ENCODE assay signal across 1 cellular context in the genomic region with DNA sequence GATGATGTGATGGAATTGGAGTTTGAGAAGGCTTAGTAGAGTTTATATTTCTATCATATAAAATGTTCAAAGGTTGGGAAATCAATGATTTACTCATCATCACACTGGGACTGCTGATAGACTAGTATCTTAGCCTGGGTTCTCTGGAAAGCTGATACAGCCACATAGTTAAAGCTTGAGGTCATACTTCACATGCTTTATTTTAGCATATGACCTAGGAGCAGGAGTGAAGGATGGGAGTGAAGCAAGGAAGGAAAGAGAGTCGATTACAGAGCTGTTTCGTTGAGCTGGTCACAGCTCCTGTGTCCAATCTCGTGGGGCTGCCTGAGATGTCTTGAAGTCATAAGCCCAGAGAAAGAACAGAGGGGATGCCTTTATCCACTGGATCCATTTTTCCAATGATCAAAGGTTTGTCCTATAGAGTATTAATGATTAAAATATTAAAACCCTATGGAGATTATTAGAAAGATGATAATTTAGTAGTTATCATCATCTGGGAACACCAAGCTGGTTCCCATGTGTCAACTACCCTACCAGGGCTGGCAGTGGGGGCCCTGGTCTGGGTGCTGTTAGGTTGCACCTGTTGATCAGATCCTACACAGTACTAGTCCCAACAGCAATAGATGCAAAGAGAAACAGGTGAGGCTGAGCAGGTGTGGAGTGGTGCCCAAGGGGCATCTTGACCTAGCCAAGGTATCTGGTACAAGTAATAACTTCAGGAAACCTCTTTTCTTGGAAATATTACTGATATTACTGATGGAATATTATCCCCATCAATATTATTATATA.
TF ChIP-seq lines count a peak whose summit lies in the region.

No MANE protein-coding gene starts in this region.

TF ChIP-seq in K562, 482 proteins besides CTCF, POLR2A, EP300 and RAD21 (continued from another document):
- TF ChIP-seq, protein P1, sequence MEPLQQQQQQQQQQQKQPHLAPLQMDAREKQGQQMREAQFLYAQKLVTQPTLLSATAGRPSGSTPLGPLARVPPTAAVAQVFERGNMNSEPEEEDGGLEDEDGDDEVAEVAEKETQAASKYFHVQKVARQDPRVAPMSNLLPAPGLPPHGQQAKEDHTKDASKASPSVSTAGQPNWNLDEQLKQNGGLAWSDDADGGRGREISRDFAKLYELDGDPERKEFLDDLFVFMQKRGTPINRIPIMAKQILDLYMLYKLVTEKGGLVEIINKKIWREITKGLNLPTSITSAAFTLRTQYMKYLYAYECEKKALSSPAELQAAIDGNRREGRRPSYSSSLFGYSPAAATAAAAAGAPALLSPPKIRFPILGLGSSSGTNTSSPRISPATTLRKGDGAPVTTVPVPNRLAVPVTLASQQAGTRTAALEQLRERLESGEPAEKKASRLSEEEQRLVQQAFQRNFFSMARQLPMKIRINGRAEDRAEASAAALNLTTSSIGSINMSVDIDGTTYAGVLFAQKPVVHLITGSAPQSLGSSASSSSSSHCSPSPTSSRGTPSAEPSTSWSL (CRISPR knock-in tag; IDR thresholded peaks at IDR 0.05; ENCODE audit: borderline replicate concordance), result no peak
- TF ChIP-seq SRSF1 (IDR thresholded peaks at IDR 0.05; ENCODE audit: low read depth, low read length), result no peak
- no peak for TF ChIP-seq L3MBTL2 (IDR thresholded peaks at IDR 0.05)
- TF ChIP-seq, protein P2, sequence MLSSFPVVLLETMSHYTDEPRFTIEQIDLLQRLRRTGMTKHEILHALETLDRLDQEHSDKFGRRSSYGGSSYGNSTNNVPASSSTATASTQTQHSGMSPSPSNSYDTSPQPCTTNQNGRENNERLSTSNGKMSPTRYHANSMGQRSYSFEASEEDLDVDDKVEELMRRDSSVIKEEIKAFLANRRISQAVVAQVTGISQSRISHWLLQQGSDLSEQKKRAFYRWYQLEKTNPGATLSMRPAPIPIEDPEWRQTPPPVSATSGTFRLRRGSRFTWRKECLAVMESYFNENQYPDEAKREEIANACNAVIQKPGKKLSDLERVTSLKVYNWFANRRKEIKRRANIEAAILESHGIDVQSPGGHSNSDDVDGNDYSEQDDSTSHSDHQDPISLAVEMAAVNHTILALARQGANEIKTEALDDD (IDR thresholded peaks at IDR 0.05), result no peak
- TF ChIP-seq, protein P3, sequence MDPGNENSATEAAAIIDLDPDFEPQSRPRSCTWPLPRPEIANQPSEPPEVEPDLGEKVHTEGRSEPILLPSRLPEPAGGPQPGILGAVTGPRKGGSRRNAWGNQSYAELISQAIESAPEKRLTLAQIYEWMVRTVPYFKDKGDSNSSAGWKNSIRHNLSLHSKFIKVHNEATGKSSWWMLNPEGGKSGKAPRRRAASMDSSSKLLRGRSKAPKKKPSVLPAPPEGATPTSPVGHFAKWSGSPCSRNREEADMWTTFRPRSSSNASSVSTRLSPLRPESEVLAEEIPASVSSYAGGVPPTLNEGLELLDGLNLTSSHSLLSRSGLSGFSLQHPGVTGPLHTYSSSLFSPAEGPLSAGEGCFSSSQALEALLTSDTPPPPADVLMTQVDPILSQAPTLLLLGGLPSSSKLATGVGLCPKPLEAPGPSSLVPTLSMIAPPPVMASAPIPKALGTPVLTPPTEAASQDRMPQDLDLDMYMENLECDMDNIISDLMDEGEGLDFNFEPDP (CRISPR knock-in tag; IDR thresholded peaks at IDR 0.05), result no peak
- TF ChIP-seq SREBF2 (CRISPR knock-in tag; IDR thresholded peaks at IDR 0.05), result no peak
- TF ChIP-seq, protein P4, sequence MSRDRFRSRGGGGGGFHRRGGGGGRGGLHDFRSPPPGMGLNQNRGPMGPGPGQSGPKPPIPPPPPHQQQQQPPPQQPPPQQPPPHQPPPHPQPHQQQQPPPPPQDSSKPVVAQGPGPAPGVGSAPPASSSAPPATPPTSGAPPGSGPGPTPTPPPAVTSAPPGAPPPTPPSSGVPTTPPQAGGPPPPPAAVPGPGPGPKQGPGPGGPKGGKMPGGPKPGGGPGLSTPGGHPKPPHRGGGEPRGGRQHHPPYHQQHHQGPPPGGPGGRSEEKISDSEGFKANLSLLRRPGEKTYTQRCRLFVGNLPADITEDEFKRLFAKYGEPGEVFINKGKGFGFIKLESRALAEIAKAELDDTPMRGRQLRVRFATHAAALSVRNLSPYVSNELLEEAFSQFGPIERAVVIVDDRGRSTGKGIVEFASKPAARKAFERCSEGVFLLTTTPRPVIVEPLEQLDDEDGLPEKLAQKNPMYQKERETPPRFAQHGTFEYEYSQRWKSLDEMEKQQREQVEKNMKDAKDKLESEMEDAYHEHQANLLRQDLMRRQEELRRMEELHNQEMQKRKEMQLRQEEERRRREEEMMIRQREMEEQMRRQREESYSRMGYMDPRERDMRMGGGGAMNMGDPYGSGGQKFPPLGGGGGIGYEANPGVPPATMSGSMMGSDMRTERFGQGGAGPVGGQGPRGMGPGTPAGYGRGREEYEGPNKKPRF (IDR thresholded peaks at IDR 0.05; ENCODE audit: low read depth, low read length), result no peak
- TF ChIP-seq, protein P5, sequence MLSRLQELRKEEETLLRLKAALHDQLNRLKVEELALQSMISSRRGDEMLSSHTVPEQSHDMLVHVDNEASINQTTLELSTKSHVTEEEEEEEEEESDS (CRISPR knock-in tag; IDR thresholded peaks at IDR 0.05), result no peak
- TF ChIP-seq, protein P6, sequence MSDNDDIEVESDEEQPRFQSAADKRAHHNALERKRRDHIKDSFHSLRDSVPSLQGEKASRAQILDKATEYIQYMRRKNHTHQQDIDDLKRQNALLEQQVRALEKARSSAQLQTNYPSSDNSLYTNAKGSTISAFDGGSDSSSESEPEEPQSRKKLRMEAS (CRISPR knock-in tag; IDR thresholded peaks at IDR 0.05), result no peak
- TF ChIP-seq, protein P7, sequence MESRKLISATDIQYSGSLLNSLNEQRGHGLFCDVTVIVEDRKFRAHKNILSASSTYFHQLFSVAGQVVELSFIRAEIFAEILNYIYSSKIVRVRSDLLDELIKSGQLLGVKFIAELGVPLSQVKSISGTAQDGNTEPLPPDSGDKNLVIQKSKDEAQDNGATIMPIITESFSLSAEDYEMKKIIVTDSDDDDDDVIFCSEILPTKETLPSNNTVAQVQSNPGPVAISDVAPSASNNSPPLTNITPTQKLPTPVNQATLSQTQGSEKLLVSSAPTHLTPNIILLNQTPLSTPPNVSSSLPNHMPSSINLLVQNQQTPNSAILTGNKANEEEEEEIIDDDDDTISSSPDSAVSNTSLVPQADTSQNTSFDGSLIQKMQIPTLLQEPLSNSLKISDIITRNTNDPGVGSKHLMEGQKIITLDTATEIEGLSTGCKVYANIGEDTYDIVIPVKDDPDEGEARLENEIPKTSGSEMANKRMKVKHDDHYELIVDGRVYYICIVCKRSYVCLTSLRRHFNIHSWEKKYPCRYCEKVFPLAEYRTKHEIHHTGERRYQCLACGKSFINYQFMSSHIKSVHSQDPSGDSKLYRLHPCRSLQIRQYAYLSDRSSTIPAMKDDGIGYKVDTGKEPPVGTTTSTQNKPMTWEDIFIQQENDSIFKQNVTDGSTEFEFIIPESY (CRISPR knock-in tag; IDR thresholded peaks at IDR 0.05), result no peak
- TF ChIP-seq HMG20B (CRISPR knock-in tag; IDR thresholded peaks at IDR 0.05), result no peak
- TF ChIP-seq TEAD1 (CRISPR knock-in tag; IDR thresholded peaks at IDR 0.05), result no peak
- no peak for TF ChIP-seq TBP (optimal IDR thresholded peaks at IDR 0.05; ENCODE audit: low read depth, low read length)
- TF ChIP-seq SMARCC2 (IDR thresholded peaks at IDR 0.05; ENCODE audit: low read depth), result no peak
